Comparison of ENCODE assay signal across 23 cellular contexts in genomic region chr10:116729243-116729642, GRCh38. TPM values are rescaled to one million over a fixed set of nuclear protein-coding genes. Genes with fewer than 3 reads are reported as not detected.
DNase-seq lines count a peak whose midpoint lies in the region; ATAC-seq, FAIRE-seq and TF ChIP-seq lines count a peak whose summit lies in the region.
"Had no signal": no experiment of that assay in that cellular context is flagged by ENCODE, and none has a peak within 500 bp of the region (broad histone marks: within the 10 kb centered on the region; RNA-seq: fewer than 3 reads in every experiment).

No MANE protein-coding gene starts in this region.

- H3K23ac ChIP-seq in neuronal stem cell (ENCODE audit: low read depth, low read length, poor library complexity): no peak overlapping the region

- no peak overlapping the region for H2AK5ac ChIP-seq in neuronal stem cell (ENCODE audit: low read depth, low read length)

- peak overlapping the region; percentile 56 for H3K18ac ChIP-seq in neuronal stem cell (ENCODE audit: low read length)

- no CpG with 5 or more reads among the region's 7 CpGs for WGBS in neuronal stem cell (ENCODE audit: extremely low coverage in 2 of 2, insufficient read length in 2 of 2, insufficient replicate concordance in 1 of 2), 2 donors

- H2BK5ac ChIP-seq in neuronal stem cell (ENCODE audit: low read length): no peak overlapping the region

- no peak overlapping the region for H3K4me2 ChIP-seq in neuronal stem cell (ENCODE audit: insufficient read depth, low read length, poor library complexity, severe bottlenecking)
- H3K4me2 ChIP-seq: A549; BLaER1 treated with 17β-estradiol and CSF1 and Interleukin-3, amounts not matched to agents 10 nM and 100 nM had no signal

- H3K9ac ChIP-seq in kidney (ENCODE audit: low read length in 2 of 2): no peak overlapping the region
- no peak overlapping the region for H3K9ac ChIP-seq in neuronal stem cell (ENCODE audit: low read depth, low read length, poor library complexity)
- H3K9ac ChIP-seq: BLaER1 treated with 17β-estradiol and CSF1 and Interleukin-3, amounts not matched to agents 10 nM and 100 nM had no signal

- CTCF ChIA-PET in activated naive CD4-positive, alpha-beta T cell treated with anti-CD3 and anti-CD28 coated beads, Interleukin-2, amount 10 ng/mL, durations not matched to agents 7 days and 5 days (lab: Charles Lee): no interaction called here
- CTCF ChIA-PET in activated naive CD4-positive, alpha-beta T cell treated with anti-CD3 and anti-CD28 coated beads for 36 hours (lab: Charles Lee): no interaction called here

- H3K9me3 Mint-ChIP-seq in activated naive CD4-positive, alpha-beta T cell treated with anti-CD3 and anti-CD28 coated beads, Interleukin-2, amount 10 ng/mL, durations not matched to agents 7 days and 5 days: no peaks in the 10 kb centered on the region
- no peaks in the 10 kb centered on the region for H3K9me3 Mint-ChIP-seq in activated naive CD4-positive, alpha-beta T cell treated with anti-CD3 and anti-CD28 coated beads for 36 hours
- H3K9me3 Mint-ChIP-seq: CD4-positive, alpha-beta T cell; CD8-positive, alpha-beta T cell had no signal

- no peak overlapping the region for H4K8ac ChIP-seq in neuronal stem cell (ENCODE audit: low read depth, low read length)

- H3K27me3 ChIP-seq in neuronal stem cell (ENCODE audit: control insufficient read depth in 3 of 3, insufficient read depth in 3 of 3, low read depth in 1 of 3, low read length in 3 of 3): no peaks in the 10 kb centered on the region

- H3K4me3 Mint-ChIP-seq in activated naive CD4-positive, alpha-beta T cell treated with anti-CD3 and anti-CD28 coated beads, Interleukin-2, amount 10 ng/mL, durations not matched to agents 7 days and 5 days: no peak overlapping the region
- no peak overlapping the region for H3K4me3 Mint-ChIP-seq in activated naive CD4-positive, alpha-beta T cell treated with anti-CD3 and anti-CD28 coated beads for 36 hours
- H3K4me3 Mint-ChIP-seq: B cell; CD4-positive, alpha-beta T cell; CD8-positive, alpha-beta T cell had no signal

- H3K36me3 ChIP-seq in kidney (ENCODE audit: control insufficient read depth in 1 of 2, insufficient read depth in 2 of 2, low read length in 2 of 2): no peaks in the 10 kb centered on the region
- H3K36me3 ChIP-seq in neuronal stem cell (replicated peaks in 1 of 2; ENCODE audit: control insufficient read depth in 2 of 2, insufficient read depth in 2 of 2, low read length in 2 of 2): no peaks in the 10 kb centered on the region
- H3K36me3 ChIP-seq: BLaER1 treated with 17β-estradiol and CSF1 and Interleukin-3, amounts not matched to agents 10 nM and 100 nM had no signal

- no peaks in the 10 kb centered on the region for H3K79me1 ChIP-seq in neuronal stem cell (ENCODE audit: low read depth, low read length)

- no peak overlapping the region for H2AFZ ChIP-seq in neuronal stem cell (ENCODE audit: low read length)

- DNase-seq in activated naive CD4-positive, alpha-beta T cell treated with anti-CD3 and anti-CD28 coated beads, Interleukin-2, amount 10 ng/mL, durations not matched to agents 7 days and 5 days: no peak
- no peak for DNase-seq in activated naive CD4-positive, alpha-beta T cell treated with anti-CD3 and anti-CD28 coated beads for 36 hours
- DNase-seq in ACHN: peak; percentile 45
- DNase-seq in kidney: no peak
- DNase-seq in neuronal stem cell (ENCODE audit: low spot score): no peak
- DNase-seq in AG20443 (ENCODE audit: low spot score): no peak
- DNase-seq: AML-193; Caco-2; Calu3; CD4-positive, alpha-beta T cell; CD8-positive, alpha-beta T cell; DMS79 treated with DMSO at 0.1 percent for 48 hours; GF-D8 had no signal

- peaks cover 24 to 33% of the 10 kb centered on the region in 2 donors for H3K4me1 ChIP-seq in kidney (ENCODE audit: control insufficient read depth in 1 of 2, insufficient read depth in 1 of 2, low read depth in 1 of 2, low read length in 2 of 2)
- no peaks in the 10 kb centered on the region for H3K4me1 ChIP-seq in neuronal stem cell (ENCODE audit: control insufficient read depth in 2 of 2, insufficient read depth in 1 of 2, low read depth in 1 of 2, low read length in 2 of 2)
- H3K4me1 ChIP-seq: Caco-2 had no signal

- in situ Hi-C loops in ACHN (cut with HindIII; ENCODE audit: low pct_ligation_motif_present, low pct_unique_long_range_greater_than_20kb, low sequenced_read_pairs): no loop called here

- no peaks in the 10 kb centered on the region for H3K36me3 Mint-ChIP-seq in activated naive CD4-positive, alpha-beta T cell treated with anti-CD3 and anti-CD28 coated beads, Interleukin-2, amount 10 ng/mL, durations not matched to agents 7 days and 5 days
- no peaks in the 10 kb centered on the region for H3K36me3 Mint-ChIP-seq in activated naive CD4-positive, alpha-beta T cell treated with anti-CD3 and anti-CD28 coated beads for 36 hours (ENCODE audit: low read depth)
- H3K36me3 Mint-ChIP-seq: CD8-positive, alpha-beta T cell had no signal

- no peak overlapping the region for H3K14ac ChIP-seq in neuronal stem cell (ENCODE audit: low read length)

- H3K4me3 ChIP-seq in kidney (ENCODE audit: low read length in 2 of 2): no peak overlapping the region
- H3K4me3 ChIP-seq in neuronal stem cell (ENCODE audit: low read length in 2 of 2): no peak overlapping the region
- H3K4me3 ChIP-seq: A549; BLaER1 treated with 17β-estradiol and CSF1 and Interleukin-3, amounts not matched to agents 10 nM and 100 nM had no signal

- H3K27ac ChIP-seq in kidney (ENCODE audit: low read depth in 2 of 2, low read length in 2 of 2): peak overlapping the region; percentile 52 to 59
- H3K27ac ChIP-seq in neuronal stem cell (replicated peaks; ENCODE audit: low read length): no peak overlapping the region
- H3K27ac ChIP-seq: 22Rv1; A549; BLaER1 treated with 17β-estradiol and CSF1 and Interleukin-3, amounts not matched to agents 10 nM and 100 nM; C4-2B had no signal

- peaks cover 16% of the 10 kb centered on the region for H3K4me1 Mint-ChIP-seq in activated naive CD4-positive, alpha-beta T cell treated with anti-CD3 and anti-CD28 coated beads, Interleukin-2, amount 10 ng/mL, durations not matched to agents 7 days and 5 days
- H3K4me1 Mint-ChIP-seq in activated naive CD4-positive, alpha-beta T cell treated with anti-CD3 and anti-CD28 coated beads for 36 hours (ENCODE audit: low read depth): peaks cover 17% of the 10 kb centered on the region
- H3K4me1 Mint-ChIP-seq: B cell had no signal

- H2BK15ac ChIP-seq in neuronal stem cell (ENCODE audit: low read length): no peak overlapping the region

- H3K27ac Mint-ChIP-seq in activated naive CD4-positive, alpha-beta T cell treated with anti-CD3 and anti-CD28 coated beads, Interleukin-2, amount 10 ng/mL, durations not matched to agents 7 days and 5 days: peak overlapping the region; percentile 42
- H3K27ac Mint-ChIP-seq in activated naive CD4-positive, alpha-beta T cell treated with anti-CD3 and anti-CD28 coated beads for 36 hours: no peak overlapping the region
- H3K27ac Mint-ChIP-seq: B cell; CD4-positive, alpha-beta T cell; CD8-positive, alpha-beta T cell had no signal

- H3K9me3 ChIP-seq in kidney (ENCODE audit: control insufficient read depth in 1 of 2, low read length in 2 of 2) (no peaks in the 10 kb centered on the region), neuronal stem cell (replicated peaks in 1 of 2; ENCODE audit: control insufficient read depth in 2 of 2, insufficient read depth in 1 of 2, low read depth in 1 of 2, low read length in 2 of 2) (no peaks in the 10 kb centered on the region)
- H3K9me3 ChIP-seq: A549; BLaER1 treated with 17β-estradiol and CSF1 and Interleukin-3, amounts not matched to agents 10 nM and 100 nM; Caco-2 had no signal

- intact Hi-C loops in activated naive CD4-positive, alpha-beta T cell treated with anti-CD3 and anti-CD28 coated beads for 36 hours (cut with micrococcal nuclease): no loop called here
- intact Hi-C loops in kidney (cut with DNase I): no loop called here

- H3K27me3 Mint-ChIP-seq in activated naive CD4-positive, alpha-beta T cell treated with anti-CD3 and anti-CD28 coated beads, Interleukin-2, amount 10 ng/mL, durations not matched to agents 7 days and 5 days: peaks cover 94% of the 10 kb centered on the region
- H3K27me3 Mint-ChIP-seq in activated naive CD4-positive, alpha-beta T cell treated with anti-CD3 and anti-CD28 coated beads for 36 hours (ENCODE audit: low read depth): peaks cover 66% of the 10 kb centered on the region

- no peak for TF ChIP-seq CTCF in kidney (IDR thresholded peaks at IDR 0.05; ENCODE audit: borderline replicate concordance, extremely low read depth, insufficient read depth)

- ATAC-seq in GM18502 (IDR thresholded peaks at IDR 0.05; ENCODE audit: poor library complexity, unreplicated experiment): no peak
- ATAC-seq: A549; CD8-positive, alpha-beta T cell had no signal

- H3K4ac ChIP-seq in neuronal stem cell (ENCODE audit: low read length): no peak overlapping the region

- FAIRE-seq in kidney (lab: Jason Lieb, UNC): no peak
- FAIRE-seq: A549, D721Med, G401.6, GM12891, GM18507 had no signal

- no peak overlapping the region for H4K91ac ChIP-seq in neuronal stem cell (ENCODE audit: low read depth, low read length, poor library complexity)

- H2BK120ac ChIP-seq in neuronal stem cell (ENCODE audit: low read depth, low read length): no peak overlapping the region

- no peak overlapping the region for H2BK12ac ChIP-seq in neuronal stem cell (ENCODE audit: low read length)

RNA-seq across cellular contexts. Expression of gene HSPA12A, which starts 13.1 kb away (rescaled TPM):
- total RNA-seq in activated naive CD4-positive, alpha-beta T cell treated with anti-CD3 and anti-CD28 coated beads for 36 hours: under 1 TPM in 1 of 2 experiments, not detected in 1; 0.05 TPM
- 33.5 TPM for total RNA-seq in kidney
- polyA plus RNA-seq in kidney (ENCODE audit: insufficient read depth, low read depth, low replicate concordance): 18.9 TPM
- polyA plus RNA-seq in neuronal stem cell (2013, experiment 1 of 2): 3.1 TPM
- 3.2 TPM for polyA plus RNA-seq in neuronal stem cell (2013, experiment 2 of 2)

Comparison
In these comparisons a context has a peak if more than half of its experiments do, and no peak if none do; other contexts are left out.
1. RNA of gene HSPA12A, which starts 13.1 kb away (total RNA-seq): 33.5 TPM in kidney (single experiment); 0.05 TPM in activated naive CD4-positive, alpha-beta T cell treated with anti-CD3 and anti-CD28 coated beads for 36 hours; every median in the first group is over 10 times any median in the second.